ENCODE assay signal across 15 cellular contexts in genomic region chr10:96596422-96597407, GRCh38.
"Had no signal": no experiment of that assay in that cellular context is flagged by ENCODE, and none has a peak within 500 bp of the region (broad histone marks: within the 10 kb centered on the region; RNA-seq: fewer than 3 reads in every experiment).

No MANE protein-coding gene starts in this region.

- H3K4me3 ChIP-seq: breast epithelium, dorsolateral prefrontal cortex, esophagus muscularis mucosa, right atrium auricular region, smooth muscle cell had no signal

- ATAC-seq: left lobe of liver had no signal

- H3K4me2 ChIP-seq: smooth muscle cell had no signal

- H3K9me3 Mint-ChIP-seq: activated naive CD8-positive, alpha-beta T cell treated with anti-CD3 and anti-CD28 coated beads for 36 hours; T-helper 2 cell treated with Interferon-gamma antibody and Interleukin-4, amounts not matched to agents 5 μg/mL and 100 μg/mL, for 36 hours had no signal

- H3K36me3 ChIP-seq: breast epithelium, esophagus muscularis mucosa, right atrium auricular region had no signal

- H3K4me1 ChIP-seq: breast epithelium, esophagus muscularis mucosa, right atrium auricular region had no signal

- H3K27me3 ChIP-seq: breast epithelium, dorsolateral prefrontal cortex, esophagus muscularis mucosa, right atrium auricular region had no signal

- H3K27ac ChIP-seq: breast epithelium, dorsolateral prefrontal cortex, esophagus muscularis mucosa, right atrium auricular region had no signal

- H3K4me3 Mint-ChIP-seq: activated CD4-positive, alpha-beta memory T cell treated with anti-CD3 and anti-CD28 coated beads, Interleukin-2, amount 10 ng/mL, durations not matched to agents 7 days and 5 days; activated naive CD8-positive, alpha-beta T cell treated with anti-CD3 and anti-CD28 coated beads for 36 hours; T-helper 2 cell treated with Interferon-gamma antibody and Interleukin-4, amounts not matched to agents 5 μg/mL and 100 μg/mL, for 36 hours had no signal

- H3K9me3 ChIP-seq: breast epithelium, esophagus muscularis mucosa, right atrium auricular region had no signal

- DNase-seq: activated CD4-positive, alpha-beta memory T cell treated with anti-CD3 and anti-CD28 coated beads, Interleukin-2, amount 10 ng/mL, durations not matched to agents 7 days and 5 days; activated gamma-delta T cell treated with Interleukin-2 at 50 U/mL for 16 hours; activated naive CD8-positive, alpha-beta T cell treated with anti-CD3 and anti-CD28 coated beads for 36 hours; activated T-cell treated with anti-CD3 and anti-CD28 coated beads, Interleukin-2, amount 50 U/mL, for 48 hours; anterior cingulate cortex; dorsolateral prefrontal cortex; stimulated activated naive CD4-positive, alpha-beta T cell; SW 1271 had no signal

- FAIRE-seq: endometrium had no signal

- H3K27ac Mint-ChIP-seq: activated CD4-positive, alpha-beta memory T cell treated with anti-CD3 and anti-CD28 coated beads, Interleukin-2, amount 10 ng/mL, durations not matched to agents 7 days and 5 days; activated naive CD8-positive, alpha-beta T cell treated with anti-CD3 and anti-CD28 coated beads for 36 hours; T-helper 2 cell treated with Interferon-gamma antibody and Interleukin-4, amounts not matched to agents 5 μg/mL and 100 μg/mL, for 36 hours had no signal
